ENCODE assay signal across 8 cellular contexts in genomic region chr1:92960395-92961130, GRCh38. TPM values are rescaled to one million over a fixed set of nuclear protein-coding genes. Genes with fewer than 3 reads are reported as not detected.
DNase-seq lines count a peak whose midpoint lies in the region; ATAC-seq, FAIRE-seq and TF ChIP-seq lines count a peak whose summit lies in the region.

No MANE protein-coding gene starts in this region.

- no peaks in the 10 kb centered on the region for H4K20me1 ChIP-seq in keratinocyte (ENCODE audit: control insufficient read depth, extremely low read depth, insufficient read depth, low read length)

- H3K27ac Mint-ChIP-seq in central memory CD8-positive, alpha-beta T cell (ENCODE audit: low read depth) = peak overlapping the region; percentile 96

- peak overlapping the region; percentile 93 for H3K4me2 ChIP-seq in keratinocyte (ENCODE audit: control insufficient read depth, extremely low read depth, insufficient read depth, low read depth, low read length)

- H3K79me2 ChIP-seq in keratinocyte (ENCODE audit: control insufficient read depth, insufficient read depth, low read length) = peaks cover 10% of the 10 kb centered on the region

- TF ChIP-seq CTCF in WI38 (IDR thresholded peaks at IDR 0.05; ENCODE audit: low read depth, low read length) = peak; percentile 46
- TF ChIP-seq CTCF in keratinocyte (optimal IDR thresholded peaks at IDR 0.05 in 1 of 3, IDR thresholded peaks at IDR 0.05 in 1 of 3, conservative IDR thresholded peaks at IDR 0.05 in 1 of 3; ENCODE audit: extremely low read depth in 1 of 3, insufficient read depth in 2 of 3, low read length in 3 of 3) = peak; percentile 57 to 93 (median 74)

- peak overlapping the region; percentile 94 for H3K4me3 Mint-ChIP-seq in central memory CD8-positive, alpha-beta T cell

- H3K9ac ChIP-seq in keratinocyte (ENCODE audit: control insufficient read depth, extremely low read depth, insufficient read depth, low read length) = peak overlapping the region; percentile 89

- dilution Hi-C loops in keratinocyte (cut with MboI; ENCODE audit: extremely low pct_ligation_motif_present, low sequenced_read_pairs) = no loop called here

- H3K9me3 ChIP-seq in keratinocyte (ENCODE audit: control insufficient read depth, low read depth, low read length) = no peaks in the 10 kb centered on the region

- H3K4me3 ChIP-seq in WI38 (ENCODE audit: low read depth, low read length) (peak overlapping the region; percentile 80), keratinocyte (ENCODE audit: control insufficient read depth in 2 of 3, extremely low read depth in 1 of 3, insufficient read depth in 2 of 3, low read depth in 1 of 3, low read length in 3 of 3) (peak overlapping the region; percentile 69 to 82 (median 73))

- no peaks in the 10 kb centered on the region for H3K9me3 Mint-ChIP-seq in central memory CD8-positive, alpha-beta T cell

- H3K27me3 Mint-ChIP-seq in central memory CD8-positive, alpha-beta T cell = no peaks in the 10 kb centered on the region

- FAIRE-seq in A204.1 (lab: Jason Lieb, UNC) (peak; percentile 29), keratinocyte (lab: Jason Lieb, UNC) (peak; percentile 94)

- peaks cover 16% of the 10 kb centered on the region for H3K36me3 Mint-ChIP-seq in central memory CD8-positive, alpha-beta T cell (ENCODE audit: insufficient read depth)

- peaks cover 42% of the 10 kb centered on the region for H3K4me1 Mint-ChIP-seq in central memory CD8-positive, alpha-beta T cell

- H3K27me3 ChIP-seq in keratinocyte (ENCODE audit: control insufficient read depth, extremely low read depth, insufficient read depth, low read length) = no peaks in the 10 kb centered on the region

- H3K4me1 ChIP-seq in keratinocyte (ENCODE audit: control insufficient read depth, extremely low read depth, insufficient read depth, low read length) = peaks cover 13% of the 10 kb centered on the region

- H2AFZ ChIP-seq in keratinocyte (ENCODE audit: control insufficient read depth, low read length) = peak overlapping the region; percentile 91

- DNase-seq in NCI-H2081 treated with DMSO at 0.1 percent for 48 hours (lab: John Stamatoyannopoulos, UW) (peak; percentile 21), keratinocyte (ENCODE audit: low read depth, low spot score) (no peak)
- DNase-seq in central memory CD8-positive, alpha-beta T cell (ENCODE audit: low spot score in 2 of 2) = peak; percentile 45 to 64
- DNase-seq in stimulated activated CD4-positive, alpha-beta T cell treated with anti-CD3 and anti-CD28 coated beads, Interleukin-15, amount 100 ng/mL, for 1 hour (ENCODE audit: low read depth in 1 of 2, low spot score in 1 of 2) = peak; percentile 28 to 49

- H3K36me3 ChIP-seq in keratinocyte (ENCODE audit: control insufficient read depth in 2 of 2, extremely low read depth in 1 of 2, insufficient read depth in 2 of 2, low read length in 2 of 2) = no peaks in the 10 kb centered on the region

- H3K27ac ChIP-seq in keratinocyte (ENCODE audit: control insufficient read depth, insufficient read depth, low read length) = peak overlapping the region; percentile 79

- H3K9me1 ChIP-seq in keratinocyte (ENCODE audit: control insufficient read depth, extremely low read depth, insufficient read depth, low read length) = no peaks in the 10 kb centered on the region

- ATAC-seq in GM18502 (IDR thresholded peaks at IDR 0.05; ENCODE audit: poor library complexity, unreplicated experiment) (peak; percentile 35), HG03025 (IDR thresholded peaks at IDR 0.05; ENCODE audit: low FRiP score, unreplicated experiment) (peak; percentile 30)
- ATAC-seq in central memory CD8-positive, alpha-beta T cell (replicated peaks; ENCODE audit: extremely low read depth, poor library complexity, severe bottlenecking) = peak; percentile 45

RNA-seq across cellular contexts. Expression of gene DIPK1A, which starts 0.7 kb away (rescaled TPM):
- polyA plus RNA-seq in keratinocyte = 18.6 to 22.0 TPM (median 19.4 TPM) in 3 replicates
- polyA plus RNA-seq in keratinocyte (2011; ENCODE audit: low read depth) = 41.2 TPM
- polyA plus RNA-seq in keratinocyte (2011; cell fraction: cytosol; rRNA removed) = 10.5 and 22.7 TPM in 2 replicates
- polyA plus RNA-seq in keratinocyte (2011; cell fraction: nucleus; rRNA removed) = 24.4 and 30.6 TPM in 2 replicates
- polyA plus RNA-seq in keratinocyte (2012; ENCODE audit: low replicate concordance) = 16.5 and 17.1 TPM in 2 replicates
- polyA minus RNA-seq in keratinocyte = 2.9 to 15.2 TPM (median 9.5 TPM) in 3 replicates
- 9.0 TPM for polyA minus RNA-seq in keratinocyte (2011; cell fraction: cytosol; rRNA and poly(A)+ RNA removed)
- 14.7 and 31.5 TPM in 2 replicates for polyA minus RNA-seq in keratinocyte (2011; cell fraction: nucleus; rRNA and poly(A)+ RNA removed)
